In the genomic region with DNA sequence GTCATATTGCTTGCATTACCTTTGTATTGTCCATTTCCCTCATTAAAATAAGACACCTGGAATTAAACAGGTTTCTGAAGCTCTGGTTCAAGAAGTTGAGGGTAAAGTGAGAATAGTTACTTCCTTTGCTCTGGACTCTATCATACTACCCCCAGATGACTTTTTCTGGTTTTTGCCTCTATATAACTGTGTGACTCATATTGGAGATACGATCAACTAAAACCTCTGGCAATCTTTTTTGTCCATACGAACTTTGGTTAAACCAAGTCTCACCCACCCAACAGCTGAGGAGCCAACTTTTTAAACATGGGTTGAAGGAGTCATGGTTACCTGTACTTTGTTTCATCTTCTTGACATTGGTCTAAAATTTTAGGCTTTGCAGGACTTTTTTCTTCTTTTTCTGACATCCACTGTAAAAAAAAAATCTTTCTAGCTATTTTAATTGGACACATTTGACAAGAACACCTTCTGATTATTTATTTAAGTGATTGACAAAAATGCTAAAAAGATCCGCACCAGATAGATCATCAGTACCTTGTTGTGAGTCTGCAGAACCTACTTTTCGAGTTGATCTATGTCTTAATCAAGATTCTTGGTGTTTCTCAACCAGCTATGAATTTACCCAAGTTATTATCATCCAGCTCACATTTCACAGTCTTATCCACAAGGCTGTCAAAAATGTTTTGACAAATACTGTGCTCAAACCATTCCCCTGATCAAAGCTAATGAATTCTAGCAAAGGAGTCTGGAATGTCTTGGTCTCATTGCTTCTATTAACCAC, we compare ENCODE assay signal across 1 cellular context.
TF ChIP-seq lines count a peak whose summit lies in the region.

No MANE protein-coding gene starts in this region.

TF ChIP-seq in K562, 482 proteins besides CTCF, POLR2A, EP300 and RAD21 (continued from another document and continues in another):
- TF ChIP-seq GMEB1 (CRISPR knock-in tag; IDR thresholded peaks at IDR 0.05) (no peak), HNRNPLL (IDR thresholded peaks at IDR 0.05; ENCODE audit: low read depth, low read length, poor library complexity, severe bottlenecking) (no peak), TCF3 (CRISPR knock-in tag; IDR thresholded peaks at IDR 0.05) (peak; percentile 38), ZNF717 (CRISPR knock-in tag; IDR thresholded peaks at IDR 0.05) (no peak), EWSR1 (IDR thresholded peaks at IDR 0.05; ENCODE audit: borderline replicate concordance, low read depth, partially characterized antibody) (no peak), STAT5A (IDR thresholded peaks at IDR 0.05; ENCODE audit: borderline replicate concordance, low read length) (peak; percentile 58), NR4A1 (CRISPR knock-in tag; IDR thresholded peaks at IDR 0.05) (no peak), NR4A1 (tag; IDR thresholded peaks at IDR 0.05) (no peak), SAFB2 (IDR thresholded peaks at IDR 0.05; ENCODE audit: borderline replicate concordance, low read depth, low read length, severe bottlenecking) (no peak), ZNF197 (CRISPR knock-in tag; IDR thresholded peaks at IDR 0.05; ENCODE audit: low read depth) (no peak), PPARD (CRISPR knock-in tag; IDR thresholded peaks at IDR 0.05) (no peak), RFX1 (IDR thresholded peaks at IDR 0.05) (peak; percentile 36; the same call in 1 of the 2 replicates), ZBED1 (IDR thresholded peaks at IDR 0.05) (no peak), PRPF4 (IDR thresholded peaks at IDR 0.05; ENCODE audit: insufficient read depth, low read depth, low read length, poor library complexity, severe bottlenecking) (no peak), ZNF274 (IDR thresholded peaks at IDR 0.05; ENCODE audit: borderline replicate concordance, low read depth, low read length) (no peak), JUN (IDR thresholded peaks at IDR 0.05; ENCODE audit: borderline replicate concordance, low read depth, low read length) (peak; percentile 69; the same call in 1 of the 2 replicates), JUN (CRISPR knock-in tag; IDR thresholded peaks at IDR 0.05; ENCODE audit: borderline replicate concordance) (no peak), NFXL1 (CRISPR knock-in tag; IDR thresholded peaks at IDR 0.05) (no peak), BCL6 (CRISPR knock-in tag; IDR thresholded peaks at IDR 0.05) (no peak), PTRF (tag; IDR thresholded peaks at IDR 0.05) (no peak), NR2F6 (CRISPR knock-in tag; IDR thresholded peaks at IDR 0.05) (no peak), JUND (IDR thresholded peaks at IDR 0.05; ENCODE audit: borderline replicate concordance, low read depth, low read length) (peak; percentile 93), JUND (tag; IDR thresholded peaks at IDR 0.05; ENCODE audit: borderline replicate concordance, low read depth, low read length) (peak; percentile 91; the same call in 2 of the 3 replicates), RBM14 (IDR thresholded peaks at IDR 0.05; ENCODE audit: borderline replicate concordance, insufficient read depth, low read depth, low read length) (no peak), CAMTA2 (CRISPR knock-in tag; conservative IDR thresholded peaks at IDR 0.05) (no peak), NCOA6 (IDR thresholded peaks at IDR 0.05) (no peak), SNRNP70 (optimal IDR thresholded peaks at IDR 0.05; ENCODE audit: low read depth, low read length) (no peak), ESRRB (CRISPR knock-in tag; IDR thresholded peaks at IDR 0.05; ENCODE audit: borderline replicate concordance) (no peak), MAFF (IDR thresholded peaks at IDR 0.05; ENCODE audit: low read length) (no peak), NFIX (CRISPR knock-in tag; IDR thresholded peaks at IDR 0.05; ENCODE audit: low read depth) (no peak), FOXJ2 (tag; IDR thresholded peaks at IDR 0.05) (no peak), E2F1 (CRISPR knock-in tag; IDR thresholded peaks at IDR 0.05) (no peak), ELF1 (tag; IDR thresholded peaks at IDR 0.05) (no peak), PRMT5 (CRISPR knock-in tag; IDR thresholded peaks at IDR 0.05) (no peak), ZNF584 (CRISPR knock-in tag; IDR thresholded peaks at IDR 0.05; ENCODE audit: low read depth) (no peak), CGGBP1 (CRISPR knock-in tag; IDR thresholded peaks at IDR 0.05) (no peak), ZNF75A (CRISPR knock-in tag; IDR thresholded peaks at IDR 0.05) (no peak), U2AF1 (optimal IDR thresholded peaks at IDR 0.05; ENCODE audit: low read depth, low read length) (no peak), ZNF212 (CRISPR knock-in tag; IDR thresholded peaks at IDR 0.05) (no peak), SOX6 (IDR thresholded peaks at IDR 0.05) (no peak), ETV6 (IDR thresholded peaks at IDR 0.05; ENCODE audit: borderline replicate concordance in 1 of 2, low read depth in 2 of 2, low read length in 1 of 2) (no peak), ETV6 (CRISPR knock-in tag; IDR thresholded peaks at IDR 0.05; ENCODE audit: borderline replicate concordance) (no peak), SMARCA4 (IDR thresholded peaks at IDR 0.05) (peak; percentile 90), E2F3 (CRISPR knock-in tag; IDR thresholded peaks at IDR 0.05) (no peak), ZBTB2 (IDR thresholded peaks at IDR 0.05) (no peak), NCOR1 (IDR thresholded peaks at IDR 0.05) (peak; percentile 18; the same call in 1 of the 2 replicates), HDGF (IDR thresholded peaks at IDR 0.05) (no peak), MTA1 (IDR thresholded peaks at IDR 0.05; ENCODE audit: borderline replicate concordance) (no peak), HNRNPK (IDR thresholded peaks at IDR 0.05; ENCODE audit: low read depth, low read length, poor library complexity, severe bottlenecking) (no peak), ZNF384 (IDR thresholded peaks at IDR 0.05; ENCODE audit: low read depth, low read length) (no peak), PTTG1 (tag; IDR thresholded peaks at IDR 0.05; ENCODE audit: low read depth) (no peak), ZNF507 (tag; conservative IDR thresholded peaks at IDR 0.05) (no peak), BRD4 (IDR thresholded peaks at IDR 0.05) (no peak), TEAD4 (IDR thresholded peaks at IDR 0.05; ENCODE audit: low read length) (peak; percentile 77), TEAD4 (CRISPR knock-in tag; IDR thresholded peaks at IDR 0.05; ENCODE audit: borderline replicate concordance) (no peak), NR2C1 (IDR thresholded peaks at IDR 0.05) (no peak), NR2C1 (tag; IDR thresholded peaks at IDR 0.05) (no peak)
- TF ChIP-seq, protein P1, sequence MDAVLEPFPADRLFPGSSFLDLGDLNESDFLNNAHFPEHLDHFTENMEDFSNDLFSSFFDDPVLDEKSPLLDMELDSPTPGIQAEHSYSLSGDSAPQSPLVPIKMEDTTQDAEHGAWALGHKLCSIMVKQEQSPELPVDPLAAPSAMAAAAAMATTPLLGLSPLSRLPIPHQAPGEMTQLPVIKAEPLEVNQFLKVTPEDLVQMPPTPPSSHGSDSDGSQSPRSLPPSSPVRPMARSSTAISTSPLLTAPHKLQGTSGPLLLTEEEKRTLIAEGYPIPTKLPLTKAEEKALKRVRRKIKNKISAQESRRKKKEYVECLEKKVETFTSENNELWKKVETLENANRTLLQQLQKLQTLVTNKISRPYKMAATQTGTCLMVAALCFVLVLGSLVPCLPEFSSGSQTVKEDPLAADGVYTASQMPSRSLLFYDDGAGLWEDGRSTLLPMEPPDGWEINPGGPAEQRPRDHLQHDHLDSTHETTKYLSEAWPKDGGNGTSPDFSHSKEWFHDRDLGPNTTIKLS (IDR thresholded peaks at IDR 0.05; ENCODE audit: borderline replicate concordance, low read depth) = no peak
- TF ChIP-seq, protein P2, sequence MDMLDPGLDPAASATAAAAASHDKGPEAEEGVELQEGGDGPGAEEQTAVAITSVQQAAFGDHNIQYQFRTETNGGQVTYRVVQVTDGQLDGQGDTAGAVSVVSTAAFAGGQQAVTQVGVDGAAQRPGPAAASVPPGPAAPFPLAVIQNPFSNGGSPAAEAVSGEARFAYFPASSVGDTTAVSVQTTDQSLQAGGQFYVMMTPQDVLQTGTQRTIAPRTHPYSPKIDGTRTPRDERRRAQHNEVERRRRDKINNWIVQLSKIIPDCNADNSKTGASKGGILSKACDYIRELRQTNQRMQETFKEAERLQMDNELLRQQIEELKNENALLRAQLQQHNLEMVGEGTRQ (CRISPR knock-in tag; IDR thresholded peaks at IDR 0.05) = no peak
- TF ChIP-seq, protein P3, sequence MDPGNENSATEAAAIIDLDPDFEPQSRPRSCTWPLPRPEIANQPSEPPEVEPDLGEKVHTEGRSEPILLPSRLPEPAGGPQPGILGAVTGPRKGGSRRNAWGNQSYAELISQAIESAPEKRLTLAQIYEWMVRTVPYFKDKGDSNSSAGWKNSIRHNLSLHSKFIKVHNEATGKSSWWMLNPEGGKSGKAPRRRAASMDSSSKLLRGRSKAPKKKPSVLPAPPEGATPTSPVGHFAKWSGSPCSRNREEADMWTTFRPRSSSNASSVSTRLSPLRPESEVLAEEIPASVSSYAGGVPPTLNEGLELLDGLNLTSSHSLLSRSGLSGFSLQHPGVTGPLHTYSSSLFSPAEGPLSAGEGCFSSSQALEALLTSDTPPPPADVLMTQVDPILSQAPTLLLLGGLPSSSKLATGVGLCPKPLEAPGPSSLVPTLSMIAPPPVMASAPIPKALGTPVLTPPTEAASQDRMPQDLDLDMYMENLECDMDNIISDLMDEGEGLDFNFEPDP (CRISPR knock-in tag; IDR thresholded peaks at IDR 0.05) = no peak
- TF ChIP-seq, protein P4, sequence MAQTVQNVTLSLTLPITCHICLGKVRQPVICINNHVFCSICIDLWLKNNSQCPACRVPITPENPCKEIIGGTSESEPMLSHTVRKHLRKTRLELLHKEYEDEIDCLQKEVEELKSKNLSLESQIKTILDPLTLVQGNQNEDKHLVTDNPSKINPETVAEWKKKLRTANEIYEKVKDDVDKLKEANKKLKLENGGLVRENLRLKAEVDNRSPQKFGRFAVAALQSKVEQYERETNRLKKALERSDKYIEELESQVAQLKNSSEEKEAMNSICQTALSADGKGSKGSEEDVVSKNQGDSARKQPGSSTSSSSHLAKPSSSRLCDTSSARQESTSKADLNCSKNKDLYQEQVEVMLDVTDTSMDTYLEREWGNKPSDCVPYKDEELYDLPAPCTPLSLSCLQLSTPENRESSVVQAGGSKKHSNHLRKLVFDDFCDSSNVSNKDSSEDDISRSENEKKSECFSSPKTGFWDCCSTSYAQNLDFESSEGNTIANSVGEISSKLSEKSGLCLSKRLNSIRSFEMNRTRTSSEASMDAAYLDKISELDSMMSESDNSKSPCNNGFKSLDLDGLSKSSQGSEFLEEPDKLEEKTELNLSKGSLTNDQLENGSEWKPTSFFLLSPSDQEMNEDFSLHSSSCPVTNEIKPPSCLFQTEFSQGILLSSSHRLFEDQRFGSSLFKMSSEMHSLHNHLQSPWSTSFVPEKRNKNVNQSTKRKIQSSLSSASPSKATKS (CRISPR knock-in tag; IDR thresholded peaks at IDR 0.05) = no peak
- TF ChIP-seq, protein P5, sequence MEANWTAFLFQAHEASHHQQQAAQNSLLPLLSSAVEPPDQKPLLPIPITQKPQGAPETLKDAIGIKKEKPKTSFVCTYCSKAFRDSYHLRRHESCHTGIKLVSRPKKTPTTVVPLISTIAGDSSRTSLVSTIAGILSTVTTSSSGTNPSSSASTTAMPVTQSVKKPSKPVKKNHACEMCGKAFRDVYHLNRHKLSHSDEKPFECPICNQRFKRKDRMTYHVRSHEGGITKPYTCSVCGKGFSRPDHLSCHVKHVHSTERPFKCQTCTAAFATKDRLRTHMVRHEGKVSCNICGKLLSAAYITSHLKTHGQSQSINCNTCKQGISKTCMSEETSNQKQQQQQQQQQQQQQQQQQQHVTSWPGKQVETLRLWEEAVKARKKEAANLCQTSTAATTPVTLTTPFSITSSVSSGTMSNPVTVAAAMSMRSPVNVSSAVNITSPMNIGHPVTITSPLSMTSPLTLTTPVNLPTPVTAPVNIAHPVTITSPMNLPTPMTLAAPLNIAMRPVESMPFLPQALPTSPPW (CRISPR knock-in tag; IDR thresholded peaks at IDR 0.05) = no peak
- TF ChIP-seq, protein P6, sequence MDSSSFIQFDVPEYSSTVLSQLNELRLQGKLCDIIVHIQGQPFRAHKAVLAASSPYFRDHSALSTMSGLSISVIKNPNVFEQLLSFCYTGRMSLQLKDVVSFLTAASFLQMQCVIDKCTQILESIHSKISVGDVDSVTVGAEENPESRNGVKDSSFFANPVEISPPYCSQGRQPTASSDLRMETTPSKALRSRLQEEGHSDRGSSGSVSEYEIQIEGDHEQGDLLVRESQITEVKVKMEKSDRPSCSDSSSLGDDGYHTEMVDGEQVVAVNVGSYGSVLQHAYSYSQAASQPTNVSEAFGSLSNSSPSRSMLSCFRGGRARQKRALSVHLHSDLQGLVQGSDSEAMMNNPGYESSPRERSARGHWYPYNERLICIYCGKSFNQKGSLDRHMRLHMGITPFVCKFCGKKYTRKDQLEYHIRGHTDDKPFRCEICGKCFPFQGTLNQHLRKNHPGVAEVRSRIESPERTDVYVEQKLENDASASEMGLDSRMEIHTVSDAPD (CRISPR knock-in tag; IDR thresholded peaks at IDR 0.05) = no peak
